ENCODE assay signal across 1 cellular context in genomic region chr16:67959520-67959919, GRCh38.
TF ChIP-seq lines count a peak whose summit lies in the region.

No MANE protein-coding gene starts in this region.

TF ChIP-seq in SK-N-SH, 30 proteins besides CTCF, POLR2A, EP300 and RAD21 (continued from another document):
- TF ChIP-seq, protein P1, sequence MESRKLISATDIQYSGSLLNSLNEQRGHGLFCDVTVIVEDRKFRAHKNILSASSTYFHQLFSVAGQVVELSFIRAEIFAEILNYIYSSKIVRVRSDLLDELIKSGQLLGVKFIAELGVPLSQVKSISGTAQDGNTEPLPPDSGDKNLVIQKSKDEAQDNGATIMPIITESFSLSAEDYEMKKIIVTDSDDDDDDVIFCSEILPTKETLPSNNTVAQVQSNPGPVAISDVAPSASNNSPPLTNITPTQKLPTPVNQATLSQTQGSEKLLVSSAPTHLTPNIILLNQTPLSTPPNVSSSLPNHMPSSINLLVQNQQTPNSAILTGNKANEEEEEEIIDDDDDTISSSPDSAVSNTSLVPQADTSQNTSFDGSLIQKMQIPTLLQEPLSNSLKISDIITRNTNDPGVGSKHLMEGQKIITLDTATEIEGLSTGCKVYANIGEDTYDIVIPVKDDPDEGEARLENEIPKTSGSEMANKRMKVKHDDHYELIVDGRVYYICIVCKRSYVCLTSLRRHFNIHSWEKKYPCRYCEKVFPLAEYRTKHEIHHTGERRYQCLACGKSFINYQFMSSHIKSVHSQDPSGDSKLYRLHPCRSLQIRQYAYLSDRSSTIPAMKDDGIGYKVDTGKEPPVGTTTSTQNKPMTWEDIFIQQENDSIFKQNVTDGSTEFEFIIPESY (IDR thresholded peaks at IDR 0.05; ENCODE audit: borderline replicate concordance, low read depth) = no peak
